In the genomic region with DNA sequence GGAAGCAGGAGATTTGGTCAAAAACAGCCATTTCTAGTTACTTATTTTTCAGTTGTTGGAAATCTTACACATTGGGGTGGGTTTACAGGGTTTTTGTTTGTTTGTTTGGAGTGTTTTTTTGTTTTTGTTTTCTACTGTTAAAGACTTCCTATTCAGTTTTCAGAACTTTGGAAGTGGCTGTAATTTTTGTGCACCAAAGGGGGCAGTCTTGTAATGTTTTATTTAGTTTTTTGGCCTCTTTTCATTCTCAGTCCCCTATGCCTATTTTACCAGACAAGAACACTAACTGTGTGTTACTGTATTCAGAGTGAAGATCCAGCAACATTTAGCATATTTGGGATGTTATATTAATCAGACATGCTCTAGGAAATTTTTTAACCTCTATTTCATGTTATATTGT, we compare ENCODE assay signal across 8 cellular contexts. TPM values are rescaled to one million over a fixed set of nuclear protein-coding genes. Genes with fewer than 3 reads are reported as not detected.
A peak's percentile ranks its signal among the peaks of the same experiment; 100 is the strongest.
DNase-seq lines count a peak whose midpoint lies in the region; ATAC-seq and TF ChIP-seq lines count a peak whose summit lies in the region.

No MANE protein-coding gene starts in this region.

- H3K27ac ChIP-seq in Peyer's patch (no peak overlapping the region), upper lobe of right lung (no peak overlapping the region)

- no peak overlapping the region for H3K4me3 ChIP-seq in Peyer's patch
- H3K4me3 ChIP-seq in foreskin fibroblast (ENCODE audit: low read depth in 1 of 2, low read length in 2 of 2): no peak overlapping the region
- H3K4me3 ChIP-seq in upper lobe of right lung: no peak overlapping the region

- no peak overlapping the region for H3K4me3 Mint-ChIP-seq in immature natural killer cell
- no peak overlapping the region for H3K4me3 Mint-ChIP-seq in activated CD8-positive, alpha-beta memory T cell treated with anti-CD3 and anti-CD28 coated beads, Interleukin-2, amount 10 ng/mL, durations not matched to agents 7 days and 5 days

- H3K27ac Mint-ChIP-seq in immature natural killer cell: no peak overlapping the region
- no peak overlapping the region for H3K27ac Mint-ChIP-seq in activated CD8-positive, alpha-beta memory T cell treated with anti-CD3 and anti-CD28 coated beads, Interleukin-2, amount 10 ng/mL, durations not matched to agents 7 days and 5 days

- intact Hi-C loops in Right ventricle myocardium superior (cut with DNase I): no loop called here
- intact Hi-C loops in cardiac septum (cut with DNase I): loop anchor here (10.0 kb wide), 1 partner anchor 92 kb away; no protein-coding TSS in a partner anchor
- intact Hi-C loops in upper lobe of right lung (cut with DNase I): no loop called here

- H3K4me1 Mint-ChIP-seq in immature natural killer cell: no peaks in the 10 kb centered on the region
- no peaks in the 10 kb centered on the region for H3K4me1 Mint-ChIP-seq in activated CD8-positive, alpha-beta memory T cell treated with anti-CD3 and anti-CD28 coated beads, Interleukin-2, amount 10 ng/mL, durations not matched to agents 7 days and 5 days

- H3K27me3 Mint-ChIP-seq in immature natural killer cell (ENCODE audit: low read depth in 3 of 3): peaks cover 1 to 3% (median 3%) of the 10 kb centered on the region in 3 donors
- H3K27me3 Mint-ChIP-seq in activated CD8-positive, alpha-beta memory T cell treated with anti-CD3 and anti-CD28 coated beads, Interleukin-2, amount 10 ng/mL, durations not matched to agents 7 days and 5 days: peaks cover 6% of the 10 kb centered on the region

- no peaks in the 10 kb centered on the region for H3K9me3 ChIP-seq in Peyer's patch
- no peaks in the 10 kb centered on the region for H3K9me3 ChIP-seq in upper lobe of right lung

- TF ChIP-seq POLR2A in Peyer's patch (IDR thresholded peaks at IDR 0.05): no peak

- ATAC-seq in Right ventricle myocardium superior (ENCODE audit: poor library complexity): peak; percentile 31
- peak; percentile 41 for ATAC-seq in upper lobe of right lung
- ATAC-seq in GM21737 (IDR thresholded peaks at IDR 0.05; ENCODE audit: unreplicated experiment): no peak
- no peak for ATAC-seq in activated CD8-positive, alpha-beta memory T cell treated with anti-CD3 and anti-CD28 coated beads, Interleukin-2, amount 10 ng/mL, durations not matched to agents 7 days and 5 days

- no peak for DNase-seq in Right ventricle myocardium superior
- DNase-seq in cardiac septum (ENCODE audit: low spot score): no peak
- no peak for DNase-seq in Peyer's patch
- DNase-seq in foreskin fibroblast: peak in 1 of 2 donors; percentile 45
- no peak for DNase-seq in upper lobe of right lung
- DNase-seq in immature natural killer cell: no peak
- no peak for DNase-seq in activated CD8-positive, alpha-beta memory T cell treated with anti-CD3 and anti-CD28 coated beads, Interleukin-2, amount 10 ng/mL, durations not matched to agents 7 days and 5 days

- TF ChIP-seq CTCF in Peyer's patch (IDR thresholded peaks at IDR 0.05): peak in 5 of 6 experiments; percentile 13 to 48 (median 35)
- peak; percentile 46 for TF ChIP-seq CTCF in foreskin fibroblast (IDR thresholded peaks at IDR 0.05; ENCODE audit: low read depth, low read length)
- TF ChIP-seq CTCF in upper lobe of right lung (IDR thresholded peaks at IDR 0.05): peak; percentile 45

- H3K4me1 ChIP-seq in Peyer's patch (peaks cover 0 to 6% (median 0%) of the 10 kb centered on the region in 4 donors), upper lobe of right lung (no peaks in the 10 kb centered on the region)

- peaks cover 0 to 3% (median 0%) of the 10 kb centered on the region in 3 donors for H3K36me3 Mint-ChIP-seq in immature natural killer cell
- H3K36me3 Mint-ChIP-seq in activated CD8-positive, alpha-beta memory T cell treated with anti-CD3 and anti-CD28 coated beads, Interleukin-2, amount 10 ng/mL, durations not matched to agents 7 days and 5 days: no peaks in the 10 kb centered on the region

- H3K27me3 ChIP-seq in Peyer's patch: no peaks in the 10 kb centered on the region
- H3K27me3 ChIP-seq in upper lobe of right lung: no peaks in the 10 kb centered on the region

- CTCF ChIA-PET in activated CD8-positive, alpha-beta memory T cell treated with anti-CD3 and anti-CD28 coated beads, Interleukin-2, amount 10 ng/mL, durations not matched to agents 7 days and 5 days (lab: Charles Lee): interaction anchor here (1.8 kb wide), 1 partner anchor 21 kb away, joined by 5 read pairs; a partner anchor contains a TSS

- H3K36me3 ChIP-seq in Peyer's patch: no peaks in the 10 kb centered on the region
- H3K36me3 ChIP-seq in upper lobe of right lung: no peaks in the 10 kb centered on the region

- no peaks in the 10 kb centered on the region for H3K9me3 Mint-ChIP-seq in immature natural killer cell
- no peaks in the 10 kb centered on the region for H3K9me3 Mint-ChIP-seq in activated CD8-positive, alpha-beta memory T cell treated with anti-CD3 and anti-CD28 coated beads, Interleukin-2, amount 10 ng/mL, durations not matched to agents 7 days and 5 days (ENCODE audit: low read depth)

RNA-seq across cellular contexts. Expression of a gene that starts 20.6 kb away (rescaled TPM):
- total RNA-seq in Right ventricle myocardium superior: 8.9 TPM
- 9.6 TPM for total RNA-seq in cardiac septum
- total RNA-seq in Peyer's patch: 10 to 100 TPM in 2 of 4 donors, 1 to 10 TPM in 2; 6.6 to 33.3 (median 16.6) TPM
- 29.7 TPM for total RNA-seq in upper lobe of right lung
- polyA plus RNA-seq in immature natural killer cell: under 1 TPM in 2 of 3 donors, not detected in 1; 0.22 to 0.78 TPM
- total RNA-seq in activated CD8-positive, alpha-beta memory T cell treated with anti-CD3 and anti-CD28 coated beads, Interleukin-2, amount 10 ng/mL, durations not matched to agents 7 days and 5 days: not detected

RNA-seq across cellular contexts. Expression of a gene that starts 43.6 kb away (rescaled TPM):
- total RNA-seq in Right ventricle myocardium superior: 3.4 TPM
- 4.6 TPM for total RNA-seq in cardiac septum
- total RNA-seq in Peyer's patch: 10 to 100 TPM in 1 of 4 donors, 1 to 10 TPM in 3; 3.5 to 14.5 (median 6.3) TPM
- total RNA-seq in upper lobe of right lung: 11.1 TPM
- under 1 TPM in 2 of 3 donors, not detected in 1; 0.64 to 0.71 TPM for polyA plus RNA-seq in immature natural killer cell
- under 1 TPM; 0.41 to 0.49 TPM for total RNA-seq in activated CD8-positive, alpha-beta memory T cell treated with anti-CD3 and anti-CD28 coated beads, Interleukin-2, amount 10 ng/mL, durations not matched to agents 7 days and 5 days

RNA-seq across cellular contexts. Expression of a gene that starts 46.0 kb away (rescaled TPM):
- not detected for total RNA-seq in Right ventricle myocardium superior
- not detected for total RNA-seq in cardiac septum
- total RNA-seq in Peyer's patch: 1 to 10 TPM in 1 of 4 donors, not detected in 3; 5.1 TPM
- 27.4 TPM for total RNA-seq in upper lobe of right lung
- not detected for polyA plus RNA-seq in immature natural killer cell
- total RNA-seq in activated CD8-positive, alpha-beta memory T cell treated with anti-CD3 and anti-CD28 coated beads, Interleukin-2, amount 10 ng/mL, durations not matched to agents 7 days and 5 days: 1 to 10 TPM in 1 of 2 experiments, under 1 TPM in 1; 0.45 to 1.0 TPM

RNA-seq across cellular contexts. Expression of a gene that starts 46.1 kb away (rescaled TPM):
- total RNA-seq in Right ventricle myocardium superior: not detected
- total RNA-seq in cardiac septum: not detected
- total RNA-seq in Peyer's patch: not detected
- 1.4 TPM for total RNA-seq in upper lobe of right lung
- not detected for polyA plus RNA-seq in immature natural killer cell
- 1 to 10 TPM; 1.1 to 3.3 TPM for total RNA-seq in activated CD8-positive, alpha-beta memory T cell treated with anti-CD3 and anti-CD28 coated beads, Interleukin-2, amount 10 ng/mL, durations not matched to agents 7 days and 5 days

RNA-seq across cellular contexts. Expression of a gene that starts 58.3 kb away (rescaled TPM):
- 0.89 TPM for total RNA-seq in Right ventricle myocardium superior
- 0.27 TPM for total RNA-seq in cardiac septum
- 100 to 1,000 TPM; 116 to 688 (median 499) TPM for total RNA-seq in Peyer's patch
- total RNA-seq in upper lobe of right lung: 2.2 TPM
- not detected for polyA plus RNA-seq in immature natural killer cell
- under 1 TPM in 1 of 2 experiments, not detected in 1; 0.14 TPM for total RNA-seq in activated CD8-positive, alpha-beta memory T cell treated with anti-CD3 and anti-CD28 coated beads, Interleukin-2, amount 10 ng/mL, durations not matched to agents 7 days and 5 days

Comparison
In these comparisons a context has a peak if more than half of its experiments do, and no peak if none do; other contexts are left out.
1. ATAC-seq: peak in Right ventricle myocardium superior (single experiment) and upper lobe of right lung (single experiment); none in GM21737 (single experiment) and activated CD8-positive, alpha-beta memory T cell treated with anti-CD3 and anti-CD28 coated beads, Interleukin-2, amount 10 ng/mL, durations not matched to agents 7 days and 5 days (single experiment).
2. Peak in every context shown above with its lines, with median percentiles within 50 percentile points of each other: CTCF ChIP-seq.